Comparison of ENCODE assay signal across 27 cellular contexts in genomic region chr4:1822568-1823544, GRCh38. TPM values are rescaled to one million over a fixed set of nuclear protein-coding genes. Genes with fewer than 3 reads are reported as not detected.
"Had no signal": no experiment of that assay in that cellular context is flagged by ENCODE, and none has a peak within 500 bp of the region (broad histone marks: within the 10 kb centered on the region; RNA-seq: fewer than 3 reads in every experiment).

No MANE protein-coding gene starts in this region.

- DNase-seq: activated CD4-positive, alpha-beta T cell treated with anti-CD3 and anti-CD28 coated beads, Interleukin-2, amount 10 ng/mL, durations not matched to agents 24 days and 14 days; activated CD4-positive, alpha-beta T cell treated with anti-CD3 and anti-CD28 coated beads, Interleukin-2, amount 50 U/mL, for 4 hours; activated CD8-positive, alpha-beta T cell treated with anti-CD3 and anti-CD28 coated beads for 36 hours; activated gamma-delta T cell; activated naive CD4-positive, alpha-beta T cell treated with Interleukin-2 at 50 U/mL for 16 hours; activated naive CD8-positive, alpha-beta T cell treated with anti-CD3 and anti-CD28 coated beads, Interleukin-2, amount 10 ng/mL, durations not matched to agents 7 days and 5 days; activated T-cell treated with anti-CD3 and anti-CD28 coated beads, Interleukin-2, amount 50 U/mL, for 1 hour; body of pancreas; caudate nucleus; NCI-H1048; NCI-H1105 treated with DMSO at 0.1 percent for 48 hours; NCI-H1436; NCI-H1694; NCI-H1930; NCI-H345; NCI-H524 treated with DMSO at 0.1 percent for 48 hours; SHP77; SJCRH30; T1000 had no signal

- H3K4me1 Mint-ChIP-seq: activated CD4-positive, alpha-beta T cell treated with anti-CD3 and anti-CD28 coated beads, Interleukin-2, amount 10 ng/mL, durations not matched to agents 24 days and 14 days; activated naive CD4-positive, alpha-beta T cell treated with anti-CD3 and anti-CD28 coated beads, Interleukin-2, amount 50 U/mL, for 24 hours; activated naive CD8-positive, alpha-beta T cell treated with anti-CD3 and anti-CD28 coated beads, Interleukin-2, amount 10 ng/mL, durations not matched to agents 7 days and 5 days had no signal

- H3K27ac Mint-ChIP-seq: activated CD4-positive, alpha-beta T cell treated with anti-CD3 and anti-CD28 coated beads, Interleukin-2, amount 10 ng/mL, durations not matched to agents 24 days and 14 days; activated CD8-positive, alpha-beta T cell treated with anti-CD3 and anti-CD28 coated beads for 36 hours; activated naive CD4-positive, alpha-beta T cell treated with anti-CD3 and anti-CD28 coated beads, Interleukin-2, amount 50 U/mL, for 24 hours; activated naive CD8-positive, alpha-beta T cell treated with anti-CD3 and anti-CD28 coated beads, Interleukin-2, amount 10 ng/mL, durations not matched to agents 7 days and 5 days; activated T-helper 2 cell treated with anti-CD3 and anti-CD28 coated beads, Interferon-gamma antibody, Interleukin-2, Interleukin-4, amounts not matched to agents 10 μg/mL and 5 μg/mL and 100 μg/mL, durations not matched to agents 14 hours and 24 hours and 36 hours had no signal

- H3K9me3 Mint-ChIP-seq: activated CD4-positive, alpha-beta T cell treated with anti-CD3 and anti-CD28 coated beads, Interleukin-2, amount 10 ng/mL, durations not matched to agents 24 days and 14 days; activated CD8-positive, alpha-beta T cell treated with anti-CD3 and anti-CD28 coated beads for 36 hours; activated naive CD4-positive, alpha-beta T cell treated with anti-CD3 and anti-CD28 coated beads, Interleukin-2, amount 50 U/mL, for 24 hours; activated naive CD8-positive, alpha-beta T cell treated with anti-CD3 and anti-CD28 coated beads, Interleukin-2, amount 10 ng/mL, durations not matched to agents 7 days and 5 days; activated T-helper 2 cell treated with anti-CD3 and anti-CD28 coated beads, Interferon-gamma antibody, Interleukin-2, Interleukin-4, amounts not matched to agents 10 μg/mL and 5 μg/mL and 100 μg/mL, durations not matched to agents 14 hours and 24 hours and 36 hours had no signal

- H3K27me3 ChIP-seq: body of pancreas, breast epithelium, SJCRH30 had no signal

- ATAC-seq: activated CD8-positive, alpha-beta T cell treated with anti-CD3 and anti-CD28 coated beads for 36 hours; body of pancreas; Panc1 had no signal

- H3K4me3 ChIP-seq: body of pancreas, breast epithelium, SJCRH30, SK-N-MC had no signal

- H3K27me3 Mint-ChIP-seq: activated CD4-positive, alpha-beta T cell treated with anti-CD3 and anti-CD28 coated beads, Interleukin-2, amount 10 ng/mL, durations not matched to agents 24 days and 14 days; activated CD8-positive, alpha-beta T cell treated with anti-CD3 and anti-CD28 coated beads for 36 hours; activated naive CD4-positive, alpha-beta T cell treated with anti-CD3 and anti-CD28 coated beads, Interleukin-2, amount 50 U/mL, for 24 hours; activated naive CD8-positive, alpha-beta T cell treated with anti-CD3 and anti-CD28 coated beads, Interleukin-2, amount 10 ng/mL, durations not matched to agents 7 days and 5 days had no signal

- H3K4me1 ChIP-seq: body of pancreas, breast epithelium, SJCRH30 had no signal

- FAIRE-seq: astrocyte, TTC549 had no signal

- H3K36me3 ChIP-seq: breast epithelium had no signal

- H3K9me3 ChIP-seq: body of pancreas, breast epithelium, SJCRH30 had no signal

- H3K27ac ChIP-seq: body of pancreas, breast epithelium, SJCRH30, SK-N-MC had no signal

- H3K4me3 Mint-ChIP-seq: activated CD4-positive, alpha-beta T cell treated with anti-CD3 and anti-CD28 coated beads, Interleukin-2, amount 10 ng/mL, durations not matched to agents 24 days and 14 days; activated CD8-positive, alpha-beta T cell treated with anti-CD3 and anti-CD28 coated beads for 36 hours; activated naive CD4-positive, alpha-beta T cell treated with anti-CD3 and anti-CD28 coated beads, Interleukin-2, amount 50 U/mL, for 24 hours; activated naive CD8-positive, alpha-beta T cell treated with anti-CD3 and anti-CD28 coated beads, Interleukin-2, amount 10 ng/mL, durations not matched to agents 7 days and 5 days had no signal

RNA-seq across cellular contexts. Expression of gene FGFR3, which starts 29.8 kb away (rescaled TPM):
- total RNA-seq: RPMI7951 had no signal
